In the genomic region with DNA sequence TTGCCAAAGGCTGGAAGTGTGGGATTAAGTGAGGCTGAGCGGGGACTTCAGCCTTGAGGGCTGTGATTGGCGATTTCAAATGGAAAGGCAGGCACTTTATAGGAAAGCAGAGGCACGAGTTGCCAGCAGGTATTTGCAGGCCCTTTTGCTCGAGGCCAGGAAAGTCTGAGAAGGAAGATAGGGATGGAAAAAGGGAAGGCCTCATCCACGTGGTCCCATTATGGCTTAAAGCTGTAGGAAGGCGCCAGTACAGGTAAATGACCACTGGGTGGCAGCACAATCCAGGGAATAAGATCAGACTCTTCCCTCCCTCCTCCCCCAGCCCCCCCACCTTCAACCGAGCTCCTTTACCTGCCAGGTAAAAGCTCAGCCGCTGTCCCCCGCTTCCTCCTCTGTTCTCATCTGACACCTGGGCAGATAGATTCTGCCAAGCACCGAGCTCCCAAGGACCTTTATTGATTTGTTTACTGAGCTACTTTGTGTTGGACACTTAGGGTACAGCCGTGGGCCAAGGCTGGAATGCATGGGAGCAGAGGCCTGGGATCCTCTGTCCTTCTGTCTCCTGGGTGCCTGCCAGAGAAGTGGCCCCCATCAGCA, we compare ENCODE assay signal across 1 cellular context.
TF ChIP-seq lines count a peak whose summit lies in the region.

No MANE protein-coding gene starts in this region.

TF ChIP-seq in K562, 482 proteins besides CTCF, POLR2A, EP300 and RAD21 (continues in another document):
- TF ChIP-seq MCM7 (IDR thresholded peaks at IDR 0.05) (no peak), L3MBTL2 (IDR thresholded peaks at IDR 0.05) (peak; percentile 87), NR4A1 (CRISPR knock-in tag; IDR thresholded peaks at IDR 0.05) (no peak), NR4A1 (tag; IDR thresholded peaks at IDR 0.05) (no peak), SMAD1 (IDR thresholded peaks at IDR 0.05; ENCODE audit: low read depth, low read length, partially characterized antibody) (no peak), CC2D1A (IDR thresholded peaks at IDR 0.05) (peak; percentile 47; the same call in 1 of the 2 replicates), MNT (conservative IDR thresholded peaks at IDR 0.05) (peak; percentile 59 to 72; a peak in 3 of 4 replicates), ZNF740 (CRISPR knock-in tag; IDR thresholded peaks at IDR 0.05) (peak; percentile 94), ZNF740 (tag; IDR thresholded peaks at IDR 0.05) (peak in 1 of 2 experiments; percentile 93; a peak in 2 of 4 replicates), ZNF696 (CRISPR knock-in tag; conservative IDR thresholded peaks at IDR 0.05) (no peak), CBX2 (IDR thresholded peaks at IDR 0.05; ENCODE audit: insufficient read depth, low read length, poor library complexity, severe bottlenecking) (no peak), MAZ (CRISPR knock-in tag; conservative IDR thresholded peaks at IDR 0.05 in 1 of 2, IDR thresholded peaks at IDR 0.05 in 1 of 2) (peak; percentile 56 to 91; a peak in 3 of 4 replicates), DPF2 (IDR thresholded peaks at IDR 0.05) (no peak), ZNF75A (CRISPR knock-in tag; IDR thresholded peaks at IDR 0.05) (no peak), HDAC1 (IDR thresholded peaks at IDR 0.05) (0 out of 4 replicates have a peak, but pooled peaks of 1 of the 2 experiments have one; percentile 29), DEAF1 (CRISPR knock-in tag; IDR thresholded peaks at IDR 0.05) (peak; percentile 55), USF1 (CRISPR knock-in tag; IDR thresholded peaks at IDR 0.05) (0 out of 2 replicates have a peak, but pooled peaks have one; percentile 39), SLC30A9 (CRISPR knock-in tag; IDR thresholded peaks at IDR 0.05) (no peak), MYC (IDR thresholded peaks at IDR 0.05; ENCODE audit: low read depth, low read length) (peak; percentile 90), MYC (CRISPR knock-in tag; IDR thresholded peaks at IDR 0.05; ENCODE audit: borderline replicate concordance, low read depth) (no peak), EP400 (IDR thresholded peaks at IDR 0.05) (peak; percentile 60; the same call in 1 of the 2 replicates), ZFX (CRISPR knock-in tag; IDR thresholded peaks at IDR 0.05) (peak; percentile 69), ZBTB43 (CRISPR knock-in tag; IDR thresholded peaks at IDR 0.05) (no peak), YBX1 (IDR thresholded peaks at IDR 0.05) (no peak), ZNF263 (CRISPR knock-in tag; IDR thresholded peaks at IDR 0.05; ENCODE audit: borderline replicate concordance) (peak; percentile 62; the same call in 1 of the 2 replicates), SPI1 (IDR thresholded peaks at IDR 0.05; ENCODE audit: borderline replicate concordance, low read depth, low read length) (peak; percentile 77), E2F5 (CRISPR knock-in tag; IDR thresholded peaks at IDR 0.05) (no peak), IFI16 (CRISPR knock-in tag; IDR thresholded peaks at IDR 0.05) (no peak), HDGF (IDR thresholded peaks at IDR 0.05) (peak; percentile 85; the same call in 1 of the 2 replicates), DACH1 (IDR thresholded peaks at IDR 0.05; ENCODE audit: partially characterized antibody) (no peak), PPARD (CRISPR knock-in tag; IDR thresholded peaks at IDR 0.05) (no peak), ZNF511 (CRISPR knock-in tag; IDR thresholded peaks at IDR 0.05) (no peak), PRPF4 (IDR thresholded peaks at IDR 0.05; ENCODE audit: insufficient read depth, low read depth, low read length, poor library complexity, severe bottlenecking) (no peak), ZKSCAN8 (CRISPR knock-in tag; IDR thresholded peaks at IDR 0.05) (no peak), VEZF1 (CRISPR knock-in tag; IDR thresholded peaks at IDR 0.05) (peak; percentile 96)
- TF ChIP-seq, protein P1, sequence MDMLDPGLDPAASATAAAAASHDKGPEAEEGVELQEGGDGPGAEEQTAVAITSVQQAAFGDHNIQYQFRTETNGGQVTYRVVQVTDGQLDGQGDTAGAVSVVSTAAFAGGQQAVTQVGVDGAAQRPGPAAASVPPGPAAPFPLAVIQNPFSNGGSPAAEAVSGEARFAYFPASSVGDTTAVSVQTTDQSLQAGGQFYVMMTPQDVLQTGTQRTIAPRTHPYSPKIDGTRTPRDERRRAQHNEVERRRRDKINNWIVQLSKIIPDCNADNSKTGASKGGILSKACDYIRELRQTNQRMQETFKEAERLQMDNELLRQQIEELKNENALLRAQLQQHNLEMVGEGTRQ (CRISPR knock-in tag; IDR thresholded peaks at IDR 0.05): peak; percentile 26; the same call in 1 of the 2 replicates
- TF ChIP-seq, protein P2, sequence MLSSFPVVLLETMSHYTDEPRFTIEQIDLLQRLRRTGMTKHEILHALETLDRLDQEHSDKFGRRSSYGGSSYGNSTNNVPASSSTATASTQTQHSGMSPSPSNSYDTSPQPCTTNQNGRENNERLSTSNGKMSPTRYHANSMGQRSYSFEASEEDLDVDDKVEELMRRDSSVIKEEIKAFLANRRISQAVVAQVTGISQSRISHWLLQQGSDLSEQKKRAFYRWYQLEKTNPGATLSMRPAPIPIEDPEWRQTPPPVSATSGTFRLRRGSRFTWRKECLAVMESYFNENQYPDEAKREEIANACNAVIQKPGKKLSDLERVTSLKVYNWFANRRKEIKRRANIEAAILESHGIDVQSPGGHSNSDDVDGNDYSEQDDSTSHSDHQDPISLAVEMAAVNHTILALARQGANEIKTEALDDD (IDR thresholded peaks at IDR 0.05): no peak
- TF ChIP-seq, protein P3, sequence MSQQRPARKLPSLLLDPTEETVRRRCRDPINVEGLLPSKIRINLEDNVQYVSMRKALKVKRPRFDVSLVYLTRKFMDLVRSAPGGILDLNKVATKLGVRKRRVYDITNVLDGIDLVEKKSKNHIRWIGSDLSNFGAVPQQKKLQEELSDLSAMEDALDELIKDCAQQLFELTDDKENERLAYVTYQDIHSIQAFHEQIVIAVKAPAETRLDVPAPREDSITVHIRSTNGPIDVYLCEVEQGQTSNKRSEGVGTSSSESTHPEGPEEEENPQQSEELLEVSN (IDR thresholded peaks at IDR 0.05; ENCODE audit: borderline replicate concordance in 1 of 2, extremely low read depth in 1 of 2, insufficient read depth in 1 of 2, insufficient read length in 1 of 2, low read depth in 1 of 2, low read length in 1 of 2, poor library complexity in 1 of 2, severe bottlenecking in 1 of 2): peak in 1 of 2 experiments; percentile 18
- TF ChIP-seq, protein P4, sequence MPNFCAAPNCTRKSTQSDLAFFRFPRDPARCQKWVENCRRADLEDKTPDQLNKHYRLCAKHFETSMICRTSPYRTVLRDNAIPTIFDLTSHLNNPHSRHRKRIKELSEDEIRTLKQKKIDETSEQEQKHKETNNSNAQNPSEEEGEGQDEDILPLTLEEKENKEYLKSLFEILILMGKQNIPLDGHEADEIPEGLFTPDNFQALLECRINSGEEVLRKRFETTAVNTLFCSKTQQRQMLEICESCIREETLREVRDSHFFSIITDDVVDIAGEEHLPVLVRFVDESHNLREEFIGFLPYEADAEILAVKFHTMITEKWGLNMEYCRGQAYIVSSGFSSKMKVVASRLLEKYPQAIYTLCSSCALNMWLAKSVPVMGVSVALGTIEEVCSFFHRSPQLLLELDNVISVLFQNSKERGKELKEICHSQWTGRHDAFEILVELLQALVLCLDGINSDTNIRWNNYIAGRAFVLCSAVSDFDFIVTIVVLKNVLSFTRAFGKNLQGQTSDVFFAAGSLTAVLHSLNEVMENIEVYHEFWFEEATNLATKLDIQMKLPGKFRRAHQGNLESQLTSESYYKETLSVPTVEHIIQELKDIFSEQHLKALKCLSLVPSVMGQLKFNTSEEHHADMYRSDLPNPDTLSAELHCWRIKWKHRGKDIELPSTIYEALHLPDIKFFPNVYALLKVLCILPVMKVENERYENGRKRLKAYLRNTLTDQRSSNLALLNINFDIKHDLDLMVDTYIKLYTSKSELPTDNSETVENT (CRISPR knock-in tag; IDR thresholded peaks at IDR 0.05): no peak
